In the genomic region with DNA sequence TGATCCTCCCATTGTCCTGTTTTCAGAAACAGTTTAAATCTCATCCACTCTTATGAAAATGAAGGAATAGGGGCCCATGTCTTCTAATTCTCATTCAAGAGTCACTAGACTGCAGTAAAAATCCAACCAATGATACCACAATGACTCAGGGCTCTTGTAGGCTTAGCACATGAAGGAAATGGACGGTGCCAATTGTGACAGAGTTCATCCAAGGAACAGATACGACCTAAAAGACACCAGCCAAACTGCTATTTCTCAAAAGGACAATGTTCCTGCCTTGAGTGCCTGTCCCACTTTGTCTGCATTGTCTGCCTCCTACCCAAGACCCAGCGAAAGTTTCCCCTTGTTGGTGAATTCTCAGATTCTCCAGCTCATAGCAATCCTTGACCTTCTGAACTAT, we compare ENCODE assay signal across 18 cellular contexts.
DNase-seq lines count a peak whose midpoint lies in the region; ATAC-seq and TF ChIP-seq lines count a peak whose summit lies in the region.
"Had no signal": no experiment of that assay in that cellular context is flagged by ENCODE, and none has a peak within 500 bp of the region (broad histone marks: within the 10 kb centered on the region; RNA-seq: fewer than 3 reads in every experiment).

No MANE protein-coding gene starts in this region.

- TF ChIP-seq CTCF in BJ (IDR thresholded peaks at IDR 0.05; ENCODE audit: insufficient read depth, low read depth, low read length) (no peak), brain (conservative IDR thresholded peaks at IDR 0.05) (no peak)

- ATAC-seq in activated T-cell treated with anti-CD3 and anti-CD28 coated beads, Interleukin-2, amount 50 U/mL, for 72 hours (replicated peaks in 1 of 2): no peak
- ATAC-seq: stimulated activated naive CD8-positive, alpha-beta T cell treated with anti-CD3 and anti-CD28 coated beads, Interleukin-15, Interleukin-2, amounts not matched to agents 100 U/mL and 50 U/mL, for 24 hours had no signal

- DNase-seq in BJ (ENCODE audit: low read depth) (peak; percentile 3), LHCN-M2 (ENCODE audit: low read depth) (peak; percentile 79), medulla oblongata (ENCODE audit: extremely low spot score) (peak; percentile 27), foreskin melanocyte (no peak)
- DNase-seq in CD8-positive, alpha-beta memory T cell: no peak
- DNase-seq in activated T-cell treated with anti-CD3 and anti-CD28 coated beads, Interleukin-2, amount 50 U/mL, for 72 hours: no peak
- DNase-seq in stimulated activated CD4-positive, alpha-beta T cell treated with anti-CD3 and anti-CD28 coated beads, Interleukin-1b, Interleukin-23, amount 100 ng/mL, for 48 hours: no peak
- DNase-seq: activated naive CD4-positive, alpha-beta T cell; DND-41; head of caudate nucleus; kidney; NCI-H1930; Peyer's patch; stimulated activated naive CD8-positive, alpha-beta T cell treated with anti-CD3 and anti-CD28 coated beads, Interleukin-15, Interleukin-2, amounts not matched to agents 100 U/mL and 50 U/mL, for 24 hours; T-helper 1 cell; uterus had no signal

- no peak overlapping the region for H3K27ac ChIP-seq in CD8-positive, alpha-beta memory T cell (ENCODE audit: low read depth, low read length)
- H3K27ac ChIP-seq: C4-2B, Peyer's patch, uterus had no signal

- peaks cover 26% of the 10 kb centered on the region for H3K4me1 Mint-ChIP-seq in brain
- H3K4me1 Mint-ChIP-seq in CD8-positive, alpha-beta memory T cell: peaks cover 0 to 2% (median 0%) of the 10 kb centered on the region in 3 donors
- H3K4me1 Mint-ChIP-seq in activated T-cell treated with anti-CD3 and anti-CD28 coated beads, Interleukin-2, amount 50 U/mL, for 72 hours (ENCODE audit: low read depth): no peaks in the 10 kb centered on the region

- H3K27ac Mint-ChIP-seq in brain: peak overlapping the region in 3 of 5 experiments; percentile 1 to 27 (median 4)
- no peak overlapping the region for H3K27ac Mint-ChIP-seq in CD8-positive, alpha-beta memory T cell
- no peak overlapping the region for H3K27ac Mint-ChIP-seq in activated T-cell treated with anti-CD3 and anti-CD28 coated beads, Interleukin-2, amount 50 U/mL, for 72 hours

- no peaks in the 10 kb centered on the region for H3K27me3 ChIP-seq in BJ (ENCODE audit: control insufficient read depth, insufficient read depth, low read length)
- no peaks in the 10 kb centered on the region for H3K27me3 ChIP-seq in CD8-positive, alpha-beta memory T cell (ENCODE audit: insufficient read depth, low read length, poor library complexity, severe bottlenecking)
- H3K27me3 ChIP-seq: Peyer's patch, uterus had no signal

- no peaks in the 10 kb centered on the region for H3K4me1 ChIP-seq in CD8-positive, alpha-beta memory T cell (ENCODE audit: insufficient read depth, low read length)
- H3K4me1 ChIP-seq: Peyer's patch, uterus had no signal

- no peaks in the 10 kb centered on the region for H3K9me3 ChIP-seq in CD8-positive, alpha-beta memory T cell (ENCODE audit: low read length)
- H3K9me3 ChIP-seq: Peyer's patch had no signal

- no peak overlapping the region for H3K4me3 ChIP-seq in BJ (ENCODE audit: low read depth, low read length)
- H3K4me3 ChIP-seq in CD8-positive, alpha-beta memory T cell (ENCODE audit: low read length): no peak overlapping the region
- H3K4me3 ChIP-seq: Peyer's patch, uterus had no signal

- H3K36me3 Mint-ChIP-seq in brain: peaks cover 3% of the 10 kb centered on the region
- peaks cover 0 to 25% (median 0%) of the 10 kb centered on the region in 3 donors for H3K36me3 Mint-ChIP-seq in CD8-positive, alpha-beta memory T cell
- H3K36me3 Mint-ChIP-seq in activated T-cell treated with anti-CD3 and anti-CD28 coated beads, Interleukin-2, amount 50 U/mL, for 72 hours (ENCODE audit: insufficient read depth in 2 of 2): no peaks in the 10 kb centered on the region

- H3K36me3 ChIP-seq in BJ (ENCODE audit: control insufficient read depth, insufficient read depth, low read length): no peaks in the 10 kb centered on the region
- H3K36me3 ChIP-seq in CD8-positive, alpha-beta memory T cell (ENCODE audit: insufficient read depth, low read length): no peaks in the 10 kb centered on the region
- H3K36me3 ChIP-seq: Peyer's patch, uterus had no signal

- CTCF ChIA-PET in BJ (lab: Yijun Ruan, JAX): interaction anchor here (0.6 kb wide), 1 partner anchor 1063 kb away, joined by 3 read pairs; no protein-coding TSS in a partner anchor
- CTCF ChIA-PET in CD8-positive, alpha-beta memory T cell (lab: Charles Lee): no interaction called here

- peak overlapping the region in 1 of 5 experiments; percentile 3 for H3K4me3 Mint-ChIP-seq in brain
- H3K4me3 Mint-ChIP-seq in CD8-positive, alpha-beta memory T cell: no peak overlapping the region
- no peak overlapping the region for H3K4me3 Mint-ChIP-seq in activated T-cell treated with anti-CD3 and anti-CD28 coated beads, Interleukin-2, amount 50 U/mL, for 72 hours

- POLR2A ChIA-PET in BJ (lab: Charles Lee): no interaction called here
- POLR2A ChIA-PET in CD8-positive, alpha-beta memory T cell (lab: Charles Lee): no interaction called here

- peaks cover 14 to 23% (median 18%) of the 10 kb centered on the region in 5 experiments for H3K9me3 Mint-ChIP-seq in brain
- H3K9me3 Mint-ChIP-seq in CD8-positive, alpha-beta memory T cell: peaks cover 0 to 3% (median 0%) of the 10 kb centered on the region in 5 donors
- H3K9me3 Mint-ChIP-seq in activated T-cell treated with anti-CD3 and anti-CD28 coated beads, Interleukin-2, amount 50 U/mL, for 72 hours: no peaks in the 10 kb centered on the region

- no peaks in the 10 kb centered on the region for H3K27me3 Mint-ChIP-seq in brain
- peaks cover 0 to 2% of the 10 kb centered on the region in 2 donors for H3K27me3 Mint-ChIP-seq in CD8-positive, alpha-beta memory T cell
- no peaks in the 10 kb centered on the region for H3K27me3 Mint-ChIP-seq in activated T-cell treated with anti-CD3 and anti-CD28 coated beads, Interleukin-2, amount 50 U/mL, for 72 hours (ENCODE audit: low read depth)

Comparison
In these comparisons a context has a peak if more than half of its experiments do, and no peak if none do; other contexts are left out.
1. DNase-seq: peak in BJ (single experiment), LHCN-M2 (single experiment) and medulla oblongata (single experiment); none in CD8-positive, alpha-beta memory T cell (0 of 5), activated T-cell treated with anti-CD3 and anti-CD28 coated beads, Interleukin-2, amount 50 U/mL, for 72 hours (0 of 2), foreskin melanocyte (single experiment) and stimulated activated CD4-positive, alpha-beta T cell treated with anti-CD3 and anti-CD28 coated beads, Interleukin-1b, Interleukin-23, amount 100 ng/mL, for 48 hours (single experiment).
2. H3K27ac Mint-ChIP-seq: peak in brain (3 of 5); none in CD8-positive, alpha-beta memory T cell (0 of 8) and activated T-cell treated with anti-CD3 and anti-CD28 coated beads, Interleukin-2, amount 50 U/mL, for 72 hours (single experiment).